Comparison of ENCODE assay signal across 1 cellular context in the genomic region with DNA sequence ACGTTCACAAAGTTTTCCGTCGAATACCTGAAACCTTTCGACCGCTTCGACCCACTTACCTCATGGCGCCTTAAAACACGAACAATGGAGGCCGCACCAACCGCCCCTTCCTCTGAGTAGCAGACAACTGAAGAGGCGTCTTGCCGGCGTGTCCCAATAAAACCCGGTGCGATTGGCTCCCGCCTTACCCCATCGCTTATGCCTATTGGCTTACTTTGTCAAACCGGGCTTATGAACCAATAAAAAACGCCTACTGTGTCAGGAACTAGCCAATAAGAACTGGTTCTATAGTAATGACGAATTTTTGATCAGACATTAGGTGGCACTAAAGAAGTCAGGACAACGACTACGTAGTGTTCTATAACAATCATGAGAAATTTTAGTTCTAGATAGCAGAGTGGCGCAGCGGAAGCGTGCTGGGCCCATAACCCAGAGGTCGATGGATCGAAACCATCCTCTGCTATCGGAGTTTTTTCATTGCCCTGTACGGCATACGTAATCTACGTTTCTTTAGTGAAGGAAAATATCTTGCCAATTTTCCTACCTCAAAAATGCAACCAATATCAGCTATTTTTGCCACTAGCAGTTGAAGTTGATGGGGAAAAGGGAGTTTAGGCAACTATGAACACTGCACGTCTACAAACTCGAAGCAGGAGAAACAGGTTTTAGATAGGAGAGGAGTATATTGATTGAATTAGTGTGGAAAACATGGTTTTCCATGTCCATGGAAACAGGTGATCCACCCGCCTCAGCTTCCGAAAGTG.
TF ChIP-seq lines count a peak whose summit lies in the region.

ILF2 (minus strand) TSS at position 135 of the 764 bp plus-strand sequence; CDS start at position 64, 71 bp downstream.

TF ChIP-seq in K562, 482 proteins besides CTCF, POLR2A, EP300 and RAD21 (continued from another document and continues in another):
- TF ChIP-seq CEBPZ (IDR thresholded peaks at IDR 0.05; ENCODE audit: borderline replicate concordance, low read depth, low read length) (no peak), ZNF232 (CRISPR knock-in tag; IDR thresholded peaks at IDR 0.05) (no peak), THRAP3 (IDR thresholded peaks at IDR 0.05; ENCODE audit: borderline replicate concordance) (no peak), HDAC1 (IDR thresholded peaks at IDR 0.05) (peak; percentile 84 to 88), DMBX1 (CRISPR knock-in tag; IDR thresholded peaks at IDR 0.05; ENCODE audit: borderline replicate concordance) (no peak), PHB (CRISPR knock-in tag; IDR thresholded peaks at IDR 0.05) (no peak), HDAC3 (IDR thresholded peaks at IDR 0.05; ENCODE audit: borderline replicate concordance, partially characterized antibody) (peak; percentile 93), SMAD1 (IDR thresholded peaks at IDR 0.05; ENCODE audit: low read depth, low read length, partially characterized antibody) (peak; percentile 75), SPI1 (IDR thresholded peaks at IDR 0.05; ENCODE audit: borderline replicate concordance, low read depth, low read length) (peak; percentile 15; the same call in 1 of the 2 replicates), NFE2L1 (tag; IDR thresholded peaks at IDR 0.05; ENCODE audit: borderline replicate concordance, low read depth) (no peak), POLR2H (tag; IDR thresholded peaks at IDR 0.05; ENCODE audit: low read depth) (peak; percentile 100), CTBP1 (IDR thresholded peaks at IDR 0.05; ENCODE audit: borderline replicate concordance) (peak; percentile 63; the same call in 1 of the 2 replicates), POLR2G (IDR thresholded peaks at IDR 0.05; ENCODE audit: low read depth, low read length) (peak; percentile 78), RBM39 (optimal IDR thresholded peaks at IDR 0.05; ENCODE audit: low read depth, low read length) (no peak), MECOM (CRISPR knock-in tag; IDR thresholded peaks at IDR 0.05) (no peak), C11orf30 (IDR thresholded peaks at IDR 0.05; ENCODE audit: low read depth) (peak; percentile 94), ZKSCAN8 (CRISPR knock-in tag; IDR thresholded peaks at IDR 0.05) (no peak), HDAC2 (IDR thresholded peaks at IDR 0.05) (no peak), ZNF766 (CRISPR knock-in tag; conservative IDR thresholded peaks at IDR 0.05) (no peak), ZNF274 (IDR thresholded peaks at IDR 0.05; ENCODE audit: borderline replicate concordance, low read depth, low read length) (peak; percentile 67), CBFA2T2 (conservative IDR thresholded peaks at IDR 0.05) (no peak), OTX1 (CRISPR knock-in tag; IDR thresholded peaks at IDR 0.05) (no peak), ZNF695 (CRISPR knock-in tag; IDR thresholded peaks at IDR 0.05) (no peak), MLLT1 (IDR thresholded peaks at IDR 0.05) (peak; percentile 16 to 77; a peak in 1 of 4 replicates), HLTF (IDR thresholded peaks at IDR 0.05) (no peak), ARID2 (IDR thresholded peaks at IDR 0.05) (no peak), NCOR1 (IDR thresholded peaks at IDR 0.05) (0 out of 2 replicates have a peak, but pooled peaks have one; percentile 9), TFAM (CRISPR knock-in tag; conservative IDR thresholded peaks at IDR 0.05) (no peak), ZBTB12 (CRISPR knock-in tag; IDR thresholded peaks at IDR 0.05) (peak; percentile 61), ZNF146 (CRISPR knock-in tag; IDR thresholded peaks at IDR 0.05; ENCODE audit: unreplicated experiment) (no peak), ZMIZ1 (IDR thresholded peaks at IDR 0.05; ENCODE audit: low read depth in 2 of 2, low read length in 2 of 2) (0 out of 4 replicates have a peak, but pooled peaks of 1 of the 2 experiments have one; percentile 11), UBTF (IDR thresholded peaks at IDR 0.05; ENCODE audit: borderline replicate concordance in 1 of 2, low read depth in 2 of 2, low read length in 2 of 2) (0 out of 4 replicates have a peak, but pooled peaks of 1 of the 2 experiments have one; percentile 37), ZBTB17 (CRISPR knock-in tag; IDR thresholded peaks at IDR 0.05) (no peak), ZNF696 (CRISPR knock-in tag; conservative IDR thresholded peaks at IDR 0.05) (no peak)
- TF ChIP-seq, protein P1, sequence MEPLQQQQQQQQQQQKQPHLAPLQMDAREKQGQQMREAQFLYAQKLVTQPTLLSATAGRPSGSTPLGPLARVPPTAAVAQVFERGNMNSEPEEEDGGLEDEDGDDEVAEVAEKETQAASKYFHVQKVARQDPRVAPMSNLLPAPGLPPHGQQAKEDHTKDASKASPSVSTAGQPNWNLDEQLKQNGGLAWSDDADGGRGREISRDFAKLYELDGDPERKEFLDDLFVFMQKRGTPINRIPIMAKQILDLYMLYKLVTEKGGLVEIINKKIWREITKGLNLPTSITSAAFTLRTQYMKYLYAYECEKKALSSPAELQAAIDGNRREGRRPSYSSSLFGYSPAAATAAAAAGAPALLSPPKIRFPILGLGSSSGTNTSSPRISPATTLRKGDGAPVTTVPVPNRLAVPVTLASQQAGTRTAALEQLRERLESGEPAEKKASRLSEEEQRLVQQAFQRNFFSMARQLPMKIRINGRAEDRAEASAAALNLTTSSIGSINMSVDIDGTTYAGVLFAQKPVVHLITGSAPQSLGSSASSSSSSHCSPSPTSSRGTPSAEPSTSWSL (CRISPR knock-in tag; IDR thresholded peaks at IDR 0.05; ENCODE audit: borderline replicate concordance): no peak
- TF ChIP-seq, protein P2, sequence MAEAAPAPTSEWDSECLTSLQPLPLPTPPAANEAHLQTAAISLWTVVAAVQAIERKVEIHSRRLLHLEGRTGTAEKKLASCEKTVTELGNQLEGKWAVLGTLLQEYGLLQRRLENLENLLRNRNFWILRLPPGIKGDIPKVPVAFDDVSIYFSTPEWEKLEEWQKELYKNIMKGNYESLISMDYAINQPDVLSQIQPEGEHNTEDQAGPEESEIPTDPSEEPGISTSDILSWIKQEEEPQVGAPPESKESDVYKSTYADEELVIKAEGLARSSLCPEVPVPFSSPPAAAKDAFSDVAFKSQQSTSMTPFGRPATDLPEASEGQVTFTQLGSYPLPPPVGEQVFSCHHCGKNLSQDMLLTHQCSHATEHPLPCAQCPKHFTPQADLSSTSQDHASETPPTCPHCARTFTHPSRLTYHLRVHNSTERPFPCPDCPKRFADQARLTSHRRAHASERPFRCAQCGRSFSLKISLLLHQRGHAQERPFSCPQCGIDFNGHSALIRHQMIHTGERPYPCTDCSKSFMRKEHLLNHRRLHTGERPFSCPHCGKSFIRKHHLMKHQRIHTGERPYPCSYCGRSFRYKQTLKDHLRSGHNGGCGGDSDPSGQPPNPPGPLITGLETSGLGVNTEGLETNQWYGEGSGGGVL (CRISPR knock-in tag; IDR thresholded peaks at IDR 0.05): no peak
- TF ChIP-seq, protein P3, sequence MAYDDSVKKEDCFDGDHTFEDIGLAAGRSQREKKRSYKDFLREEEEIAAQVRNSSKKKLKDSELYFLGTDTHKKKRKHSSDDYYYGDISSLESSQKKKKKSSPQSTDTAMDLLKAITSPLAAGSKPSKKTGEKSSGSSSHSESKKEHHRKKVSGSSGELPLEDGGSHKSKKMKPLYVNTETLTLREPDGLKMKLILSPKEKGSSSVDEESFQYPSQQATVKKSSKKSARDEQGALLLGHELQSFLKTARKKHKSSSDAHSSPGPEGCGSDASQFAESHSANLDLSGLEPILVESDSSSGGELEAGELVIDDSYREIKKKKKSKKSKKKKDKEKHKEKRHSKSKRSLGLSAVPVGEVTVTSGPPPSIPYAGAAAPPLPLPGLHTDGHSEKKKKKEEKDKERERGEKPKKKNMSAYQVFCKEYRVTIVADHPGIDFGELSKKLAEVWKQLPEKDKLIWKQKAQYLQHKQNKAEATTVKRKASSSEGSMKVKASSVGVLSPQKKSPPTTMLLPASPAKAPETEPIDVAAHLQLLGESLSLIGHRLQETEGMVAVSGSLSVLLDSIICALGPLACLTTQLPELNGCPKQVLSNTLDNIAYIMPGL (CRISPR knock-in tag; IDR thresholded peaks at IDR 0.05): peak; percentile 91; the same call in 1 of the 2 replicates
- TF ChIP-seq, protein P4, sequence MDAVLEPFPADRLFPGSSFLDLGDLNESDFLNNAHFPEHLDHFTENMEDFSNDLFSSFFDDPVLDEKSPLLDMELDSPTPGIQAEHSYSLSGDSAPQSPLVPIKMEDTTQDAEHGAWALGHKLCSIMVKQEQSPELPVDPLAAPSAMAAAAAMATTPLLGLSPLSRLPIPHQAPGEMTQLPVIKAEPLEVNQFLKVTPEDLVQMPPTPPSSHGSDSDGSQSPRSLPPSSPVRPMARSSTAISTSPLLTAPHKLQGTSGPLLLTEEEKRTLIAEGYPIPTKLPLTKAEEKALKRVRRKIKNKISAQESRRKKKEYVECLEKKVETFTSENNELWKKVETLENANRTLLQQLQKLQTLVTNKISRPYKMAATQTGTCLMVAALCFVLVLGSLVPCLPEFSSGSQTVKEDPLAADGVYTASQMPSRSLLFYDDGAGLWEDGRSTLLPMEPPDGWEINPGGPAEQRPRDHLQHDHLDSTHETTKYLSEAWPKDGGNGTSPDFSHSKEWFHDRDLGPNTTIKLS (IDR thresholded peaks at IDR 0.05; ENCODE audit: borderline replicate concordance, low read depth): peak; percentile 94
